ENCODE assay signal across 1 cellular context in the genomic region with DNA sequence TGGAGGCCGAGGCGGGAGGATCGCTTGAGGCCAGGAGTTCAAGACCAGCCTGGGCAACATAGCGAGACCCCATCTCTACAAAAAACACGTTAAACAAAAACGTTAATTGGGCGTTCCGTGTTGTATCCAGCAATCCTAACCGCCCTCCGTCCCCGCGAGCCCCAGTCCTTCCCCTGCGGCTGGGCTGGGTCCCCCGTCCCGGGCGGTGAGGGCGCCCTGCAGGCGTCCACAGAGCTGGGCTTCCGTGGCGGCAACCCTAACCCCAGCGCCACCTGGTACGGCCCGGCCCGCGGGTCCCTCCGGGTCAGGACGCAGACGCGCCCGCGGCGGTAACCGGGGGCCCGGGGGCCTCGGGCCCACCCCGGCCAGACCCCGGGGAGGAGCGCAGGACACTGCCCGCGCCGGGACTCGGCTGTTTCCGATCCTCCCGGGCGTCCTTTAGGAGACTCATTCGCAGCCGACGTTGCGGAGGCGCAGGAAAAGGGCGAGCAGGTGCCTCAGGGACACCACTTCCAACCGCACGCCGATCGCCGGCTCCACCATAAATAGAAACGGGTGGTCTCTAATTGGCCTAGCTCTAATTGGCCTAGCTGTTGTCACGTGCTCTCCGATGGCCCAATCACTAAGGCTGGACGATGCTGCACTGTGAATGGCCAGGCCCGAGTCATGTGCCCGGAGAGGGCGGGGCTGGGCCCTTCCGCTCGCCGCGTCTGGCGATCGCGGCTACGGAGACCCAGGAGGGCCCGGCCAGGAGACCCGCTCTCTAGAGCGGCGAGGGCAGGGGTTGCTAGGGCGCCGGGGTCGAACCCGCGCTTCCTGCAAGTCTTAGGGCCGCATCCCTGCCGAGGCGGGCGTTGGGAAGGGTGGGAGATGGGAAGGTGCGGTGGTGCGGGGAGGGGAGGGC.
A peak's percentile ranks its signal among the peaks of the same experiment; 100 is the strongest.
TF ChIP-seq lines count a peak whose summit lies in the region.

No MANE protein-coding gene starts in this region.

TF ChIP-seq in A549, 52 proteins besides CTCF, POLR2A, EP300 and RAD21 (continued from another document):
- TF ChIP-seq, protein P1, sequence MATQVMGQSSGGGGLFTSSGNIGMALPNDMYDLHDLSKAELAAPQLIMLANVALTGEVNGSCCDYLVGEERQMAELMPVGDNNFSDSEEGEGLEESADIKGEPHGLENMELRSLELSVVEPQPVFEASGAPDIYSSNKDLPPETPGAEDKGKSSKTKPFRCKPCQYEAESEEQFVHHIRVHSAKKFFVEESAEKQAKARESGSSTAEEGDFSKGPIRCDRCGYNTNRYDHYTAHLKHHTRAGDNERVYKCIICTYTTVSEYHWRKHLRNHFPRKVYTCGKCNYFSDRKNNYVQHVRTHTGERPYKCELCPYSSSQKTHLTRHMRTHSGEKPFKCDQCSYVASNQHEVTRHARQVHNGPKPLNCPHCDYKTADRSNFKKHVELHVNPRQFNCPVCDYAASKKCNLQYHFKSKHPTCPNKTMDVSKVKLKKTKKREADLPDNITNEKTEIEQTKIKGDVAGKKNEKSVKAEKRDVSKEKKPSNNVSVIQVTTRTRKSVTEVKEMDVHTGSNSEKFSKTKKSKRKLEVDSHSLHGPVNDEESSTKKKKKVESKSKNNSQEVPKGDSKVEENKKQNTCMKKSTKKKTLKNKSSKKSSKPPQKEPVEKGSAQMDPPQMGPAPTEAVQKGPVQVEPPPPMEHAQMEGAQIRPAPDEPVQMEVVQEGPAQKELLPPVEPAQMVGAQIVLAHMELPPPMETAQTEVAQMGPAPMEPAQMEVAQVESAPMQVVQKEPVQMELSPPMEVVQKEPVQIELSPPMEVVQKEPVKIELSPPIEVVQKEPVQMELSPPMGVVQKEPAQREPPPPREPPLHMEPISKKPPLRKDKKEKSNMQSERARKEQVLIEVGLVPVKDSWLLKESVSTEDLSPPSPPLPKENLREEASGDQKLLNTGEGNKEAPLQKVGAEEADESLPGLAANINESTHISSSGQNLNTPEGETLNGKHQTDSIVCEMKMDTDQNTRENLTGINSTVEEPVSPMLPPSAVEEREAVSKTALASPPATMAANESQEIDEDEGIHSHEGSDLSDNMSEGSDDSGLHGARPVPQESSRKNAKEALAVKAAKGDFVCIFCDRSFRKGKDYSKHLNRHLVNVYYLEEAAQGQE (IDR thresholded peaks at IDR 0.05), result peak; percentile 45; the same call in 1 of the 2 replicates
- no peak for TF ChIP-seq CBX2 (IDR thresholded peaks at IDR 0.05; ENCODE audit: borderline replicate concordance, low read depth)
- no peak for TF ChIP-seq RARB (CRISPR knock-in tag; IDR thresholded peaks at IDR 0.05)
- no peak for TF ChIP-seq CBX8 (IDR thresholded peaks at IDR 0.05)
- TF ChIP-seq HOXB5 (CRISPR knock-in tag; IDR thresholded peaks at IDR 0.05), result 0 out of 2 replicates have a peak, but pooled peaks have one; percentile 11
- peak; percentile 49; the same call in 1 of the 2 replicates for TF ChIP-seq TP53 (CRISPR knock-in tag; IDR thresholded peaks at IDR 0.05)
- TF ChIP-seq ZSCAN20 (CRISPR knock-in tag; IDR thresholded peaks at IDR 0.05), result no peak
- TF ChIP-seq RCOR1 (IDR thresholded peaks at IDR 0.05; ENCODE audit: low read depth, low read length), result no peak
- TF ChIP-seq SMC3 (IDR thresholded peaks at IDR 0.05), result no peak
- no peak; the same call in 1 of the 2 replicates for TF ChIP-seq MYC (IDR thresholded peaks at IDR 0.05; ENCODE audit: borderline replicate concordance, low read length)
- no peak for TF ChIP-seq NFE2L2 (conservative IDR thresholded peaks at IDR 0.05; ENCODE audit: low read length)
- TF ChIP-seq, protein P2, sequence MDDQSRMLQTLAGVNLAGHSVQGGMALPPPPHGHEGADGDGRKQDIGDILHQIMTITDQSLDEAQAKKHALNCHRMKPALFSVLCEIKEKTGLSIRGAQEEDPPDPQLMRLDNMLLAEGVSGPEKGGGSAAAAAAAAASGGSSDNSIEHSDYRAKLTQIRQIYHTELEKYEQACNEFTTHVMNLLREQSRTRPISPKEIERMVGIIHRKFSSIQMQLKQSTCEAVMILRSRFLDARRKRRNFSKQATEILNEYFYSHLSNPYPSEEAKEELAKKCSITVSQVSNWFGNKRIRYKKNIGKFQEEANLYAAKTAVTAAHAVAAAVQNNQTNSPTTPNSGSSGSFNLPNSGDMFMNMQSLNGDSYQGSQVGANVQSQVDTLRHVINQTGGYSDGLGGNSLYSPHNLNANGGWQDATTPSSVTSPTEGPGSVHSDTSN (IDR thresholded peaks at IDR 0.05), result no peak
- TF ChIP-seq HOXB13 (CRISPR knock-in tag; IDR thresholded peaks at IDR 0.05; ENCODE audit: low read depth), result no peak
- TF ChIP-seq, protein P3, sequence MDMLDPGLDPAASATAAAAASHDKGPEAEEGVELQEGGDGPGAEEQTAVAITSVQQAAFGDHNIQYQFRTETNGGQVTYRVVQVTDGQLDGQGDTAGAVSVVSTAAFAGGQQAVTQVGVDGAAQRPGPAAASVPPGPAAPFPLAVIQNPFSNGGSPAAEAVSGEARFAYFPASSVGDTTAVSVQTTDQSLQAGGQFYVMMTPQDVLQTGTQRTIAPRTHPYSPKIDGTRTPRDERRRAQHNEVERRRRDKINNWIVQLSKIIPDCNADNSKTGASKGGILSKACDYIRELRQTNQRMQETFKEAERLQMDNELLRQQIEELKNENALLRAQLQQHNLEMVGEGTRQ (IDR thresholded peaks at IDR 0.05), result peak; percentile 99
- no peak for TF ChIP-seq NPAS2 (CRISPR knock-in tag; IDR thresholded peaks at IDR 0.05; ENCODE audit: borderline replicate concordance)
- no peak for TF ChIP-seq TFCP2L1 (CRISPR knock-in tag; IDR thresholded peaks at IDR 0.05)
- TF ChIP-seq NR3C1 (IDR thresholded peaks at IDR 0.05), result no peak
- TF ChIP-seq ESRRA (IDR thresholded peaks at IDR 0.05; ENCODE audit: borderline replicate concordance, low read length), result no peak
- no peak for TF ChIP-seq GATA3 (IDR thresholded peaks at IDR 0.05; ENCODE audit: borderline replicate concordance)
- 0 out of 2 replicates have a peak, but pooled peaks have one; percentile 28 for TF ChIP-seq MAZ (IDR thresholded peaks at IDR 0.05; ENCODE audit: borderline replicate concordance, low read depth, low read length)
- TF ChIP-seq, protein P4, sequence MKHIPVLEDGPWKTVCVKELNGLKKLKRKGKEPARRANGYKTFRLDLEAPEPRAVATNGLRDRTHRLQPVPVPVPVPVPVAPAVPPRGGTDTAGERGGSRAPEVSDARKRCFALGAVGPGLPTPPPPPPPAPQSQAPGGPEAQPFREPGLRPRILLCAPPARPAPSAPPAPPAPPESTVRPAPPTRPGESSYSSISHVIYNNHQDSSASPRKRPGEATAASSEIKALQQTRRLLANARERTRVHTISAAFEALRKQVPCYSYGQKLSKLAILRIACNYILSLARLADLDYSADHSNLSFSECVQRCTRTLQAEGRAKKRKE (CRISPR knock-in tag; IDR thresholded peaks at IDR 0.05; ENCODE audit: low read depth), result peak; percentile 17
- TF ChIP-seq MAFK (IDR thresholded peaks at IDR 0.05; ENCODE audit: partially characterized antibody), result no peak
- TF ChIP-seq FOXS1 (CRISPR knock-in tag; IDR thresholded peaks at IDR 0.05), result no peak
- TF ChIP-seq KDM5A (IDR thresholded peaks at IDR 0.05), result peak; percentile 60
- peak; percentile 60; the same call in 1 of the 2 replicates for TF ChIP-seq HDAC2 (IDR thresholded peaks at IDR 0.05)
- TF ChIP-seq, protein P5, sequence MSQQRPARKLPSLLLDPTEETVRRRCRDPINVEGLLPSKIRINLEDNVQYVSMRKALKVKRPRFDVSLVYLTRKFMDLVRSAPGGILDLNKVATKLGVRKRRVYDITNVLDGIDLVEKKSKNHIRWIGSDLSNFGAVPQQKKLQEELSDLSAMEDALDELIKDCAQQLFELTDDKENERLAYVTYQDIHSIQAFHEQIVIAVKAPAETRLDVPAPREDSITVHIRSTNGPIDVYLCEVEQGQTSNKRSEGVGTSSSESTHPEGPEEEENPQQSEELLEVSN (IDR thresholded peaks at IDR 0.05; ENCODE audit: borderline replicate concordance, low read depth), result peak; percentile 68
- TF ChIP-seq, protein P6, sequence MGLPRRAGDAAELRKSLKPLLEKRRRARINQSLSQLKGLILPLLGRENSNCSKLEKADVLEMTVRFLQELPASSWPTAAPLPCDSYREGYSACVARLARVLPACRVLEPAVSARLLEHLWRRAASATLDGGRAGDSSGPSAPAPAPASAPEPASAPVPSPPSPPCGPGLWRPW (IDR thresholded peaks at IDR 0.05), result no peak
- no peak for TF ChIP-seq CHD2 (IDR thresholded peaks at IDR 0.05; ENCODE audit: low read length, partially characterized antibody)
- TF ChIP-seq CHD4 (IDR thresholded peaks at IDR 0.05; ENCODE audit: borderline replicate concordance), result no peak
- TF ChIP-seq BHLHE40 (IDR thresholded peaks at IDR 0.05; ENCODE audit: low read depth, low read length), result peak; percentile 32; the same call in 1 of the 2 replicates
- peak; percentile 87 to 92; a peak in 4 of 5 replicates for TF ChIP-seq JUN (IDR thresholded peaks at IDR 0.05)
- TF ChIP-seq FOSL2 (IDR thresholded peaks at IDR 0.05), result no peak
- TF ChIP-seq FOSL2 (CRISPR knock-in tag; IDR thresholded peaks at IDR 0.05), result peak; percentile 17
- peak; percentile 48; the same call in 1 of the 2 replicates for TF ChIP-seq KDM1A (IDR thresholded peaks at IDR 0.05; ENCODE audit: low read depth)
TF ChIP-seq in A549: peak in this region for 18.
